Comparison of ENCODE assay signal across 8 cellular contexts in genomic region chr9:78298046-78298511, GRCh38. TPM values are rescaled to one million over a fixed set of nuclear protein-coding genes. Genes with fewer than 3 reads are reported as not detected.
A peak's percentile ranks its signal among the peaks of the same experiment; 100 is the strongest.
DNase-seq lines count a peak whose midpoint lies in the region; ATAC-seq, FAIRE-seq and TF ChIP-seq lines count a peak whose summit lies in the region.

No MANE protein-coding gene starts in this region.

- H3K27me3 Mint-ChIP-seq in stimulated activated memory B cell treated with anti-CD40 and anti-IgM and Interleukin-4, amounts not matched to agents 10 μg/mL and 1 μg/mL and 100 μg/mL, for 72 hours = peaks cover 8% of the 10 kb centered on the region

- H3K4me3 ChIP-seq in MM.1S (ENCODE audit: low read length) = peak overlapping the region; percentile 84
- peak overlapping the region; percentile 66 to 96 (median 85) for H3K4me3 ChIP-seq in keratinocyte (ENCODE audit: control insufficient read depth in 2 of 3, extremely low read depth in 1 of 3, insufficient read depth in 2 of 3, low read depth in 1 of 3, low read length in 3 of 3)

- no peaks in the 10 kb centered on the region for H3F3A ChIP-seq in MM.1S (ENCODE audit: insufficient read depth, low read length)

- H3K27ac ChIP-seq in MM.1S (ENCODE audit: low read length) (peak overlapping the region; percentile 60; the same call in 1 of the 2 replicates), keratinocyte (ENCODE audit: control insufficient read depth, insufficient read depth, low read length) (peak overlapping the region; percentile 75)

- H4K20me1 ChIP-seq in MM.1S (ENCODE audit: insufficient read depth, low read length) = no peaks in the 10 kb centered on the region
- H4K20me1 ChIP-seq in keratinocyte (ENCODE audit: control insufficient read depth, extremely low read depth, insufficient read depth, low read length) = no peaks in the 10 kb centered on the region

- peak overlapping the region; percentile 66 for H3K27ac Mint-ChIP-seq in stimulated activated memory B cell treated with anti-CD40 and anti-IgM and Interleukin-4, amounts not matched to agents 10 μg/mL and 1 μg/mL and 100 μg/mL, for 72 hours

- H3K4me1 Mint-ChIP-seq in stimulated activated memory B cell treated with anti-CD40 and anti-IgM and Interleukin-4, amounts not matched to agents 10 μg/mL and 1 μg/mL and 100 μg/mL, for 72 hours = peaks cover 21% of the 10 kb centered on the region

- H3K27me3 ChIP-seq in MM.1S (replicated peaks; ENCODE audit: insufficient read depth, low read length) (no peaks in the 10 kb centered on the region), keratinocyte (ENCODE audit: control insufficient read depth, extremely low read depth, insufficient read depth, low read length) (no peaks in the 10 kb centered on the region)

- no peaks in the 10 kb centered on the region for H3K9me2 ChIP-seq in MM.1S (replicated peaks; ENCODE audit: insufficient read depth, low read length)

- TF ChIP-seq CTCF in MM.1S (IDR thresholded peaks at IDR 0.05; ENCODE audit: low read length) (no peak), keratinocyte (optimal IDR thresholded peaks at IDR 0.05 in 1 of 3, IDR thresholded peaks at IDR 0.05 in 1 of 3, conservative IDR thresholded peaks at IDR 0.05 in 1 of 3; ENCODE audit: extremely low read depth in 1 of 3, insufficient read depth in 2 of 3, low read length in 3 of 3) (no peak)

- H3K4me1 ChIP-seq in MM.1S (ENCODE audit: low read length) (no peaks in the 10 kb centered on the region), keratinocyte (ENCODE audit: control insufficient read depth, extremely low read depth, insufficient read depth, low read length) (peaks cover 11% of the 10 kb centered on the region)

- no peaks in the 10 kb centered on the region for H3K9me3 Mint-ChIP-seq in stimulated activated memory B cell treated with anti-CD40 and anti-IgM and Interleukin-4, amounts not matched to agents 10 μg/mL and 1 μg/mL and 100 μg/mL, for 72 hours

- dilution Hi-C loops in keratinocyte (cut with MboI; ENCODE audit: extremely low pct_ligation_motif_present, low sequenced_read_pairs) = no loop called here

- H2AFZ ChIP-seq in MM.1S (ENCODE audit: low read length) = peak overlapping the region; percentile 94
- peak overlapping the region; percentile 94 for H2AFZ ChIP-seq in keratinocyte (ENCODE audit: control insufficient read depth, low read length)

- H3K9me3 ChIP-seq in MM.1S (replicated peaks; ENCODE audit: insufficient read depth, low read length) (no peaks in the 10 kb centered on the region), keratinocyte (ENCODE audit: control insufficient read depth, low read depth, low read length) (no peaks in the 10 kb centered on the region)

- FAIRE-seq in keratinocyte (lab: Jason Lieb, UNC) = no peak

- peak; percentile 17 for DNase-seq in ELR (ENCODE audit: low read depth)
- DNase-seq in MM.1S = no peak
- peak; percentile 27 for DNase-seq in astrocyte of the hippocampus (ENCODE audit: low read depth, low spot score)
- DNase-seq in keratinocyte (ENCODE audit: low read depth, low spot score) = no peak
- DNase-seq in LoVo (ENCODE audit: low spot score) = no peak
- no peak for DNase-seq in NCI-H2196 treated with DMSO at 0.1 percent for 48 hours (lab: John Stamatoyannopoulos, UW; ENCODE audit: unreplicated experiment)

- H3K9me1 ChIP-seq in keratinocyte (ENCODE audit: control insufficient read depth, extremely low read depth, insufficient read depth, low read length) = no peaks in the 10 kb centered on the region

- H3K36me3 Mint-ChIP-seq in stimulated activated memory B cell treated with anti-CD40 and anti-IgM and Interleukin-4, amounts not matched to agents 10 μg/mL and 1 μg/mL and 100 μg/mL, for 72 hours = peaks cover 6% of the 10 kb centered on the region

- H3K9ac ChIP-seq in MM.1S (ENCODE audit: low read length) = peak overlapping the region; percentile 80; the same call in 1 of the 2 replicates
- H3K9ac ChIP-seq in keratinocyte (ENCODE audit: control insufficient read depth, extremely low read depth, insufficient read depth, low read length) = peak overlapping the region; percentile 87

- H3K4me3 Mint-ChIP-seq in stimulated activated memory B cell treated with anti-CD40 and anti-IgM and Interleukin-4, amounts not matched to agents 10 μg/mL and 1 μg/mL and 100 μg/mL, for 72 hours = peak overlapping the region; percentile 87

- no peak for ATAC-seq in stimulated activated memory B cell treated with anti-CD40 and anti-IgM and Interleukin-4, amounts not matched to agents 10 μg/mL and 1 μg/mL and 100 μg/mL, for 72 hours
- ATAC-seq in HG02970 (IDR thresholded peaks at IDR 0.05; ENCODE audit: low FRiP score, unreplicated experiment) = no peak

- H3K36me3 ChIP-seq in MM.1S (replicated peaks; ENCODE audit: insufficient read depth, low read length) (no peaks in the 10 kb centered on the region; the same call in 1 of the 2 replicates), keratinocyte (ENCODE audit: control insufficient read depth in 2 of 2, extremely low read depth in 1 of 2, insufficient read depth in 2 of 2, low read length in 2 of 2) (peaks cover 1 to 21% of the 10 kb centered on the region in 2 experiments)

- H3K79me2 ChIP-seq in MM.1S (ENCODE audit: low read length) (peaks cover 39% of the 10 kb centered on the region), keratinocyte (ENCODE audit: control insufficient read depth, insufficient read depth, low read length) (peaks cover 16% of the 10 kb centered on the region)

- H3K4me2 ChIP-seq in MM.1S (ENCODE audit: low read depth, low read length) (peak overlapping the region; percentile 81), keratinocyte (ENCODE audit: control insufficient read depth, extremely low read depth, insufficient read depth, low read depth, low read length) (peak overlapping the region; percentile 89)

RNA-seq across cellular contexts. Expression of gene PSAT1, which starts 1.2 kb away (rescaled TPM):
- 30.2 to 88.9 TPM (median 62.7 TPM) in 3 replicates for polyA plus RNA-seq in keratinocyte
- 130 TPM for polyA plus RNA-seq in keratinocyte (2011; ENCODE audit: low read depth)
- 42.2 and 75.0 TPM in 2 replicates for polyA plus RNA-seq in keratinocyte (2011; cell fraction: cytosol; rRNA removed)
- 34.6 and 49.3 TPM in 2 replicates for polyA plus RNA-seq in keratinocyte (2011; cell fraction: nucleus; rRNA removed)
- polyA plus RNA-seq in keratinocyte (2012; ENCODE audit: low replicate concordance) = 52.0 and 154 TPM in 2 replicates
- 23.5 to 52.3 TPM (median 27.4 TPM) in 3 replicates for polyA minus RNA-seq in keratinocyte
- 34.9 TPM for polyA minus RNA-seq in keratinocyte (2011; cell fraction: cytosol; rRNA and poly(A)+ RNA removed)
- 18.7 and 27.7 TPM in 2 replicates for polyA minus RNA-seq in keratinocyte (2011; cell fraction: nucleus; rRNA and poly(A)+ RNA removed)

Comparison
In these comparisons a context has a peak if more than half of its experiments do, and no peak if none do; other contexts are left out.
1. DNase-seq: peak in ELR (single experiment) and astrocyte of the hippocampus (single experiment); none in MM.1S (single experiment), keratinocyte (single experiment), LoVo (single experiment) and NCI-H2196 treated with DMSO at 0.1 percent for 48 hours (single experiment).